In genomic region chr16:85176541-85177447, GRCh38 we compare ENCODE assay signal across 17 cellular contexts.
DNase-seq lines count a peak whose midpoint lies in the region; ATAC-seq, FAIRE-seq and TF ChIP-seq lines count a peak whose summit lies in the region.
"Had no signal": no experiment of that assay in that cellular context is flagged by ENCODE, and none has a peak within 500 bp of the region (broad histone marks: within the 10 kb centered on the region; RNA-seq: fewer than 3 reads in every experiment).

No MANE protein-coding gene starts in this region.

- no peak for TF ChIP-seq POLR2A in GM12878 (IDR thresholded peaks at IDR 0.05; ENCODE audit: low read depth, low read length)

- no peak for FAIRE-seq in GM12878 (lab: Jason Lieb, UNC)

- no TSS peak for BruUV-seq in GM12878 (replicated peaks; lab: Mats Ljungman, UMichigan)

- CTCF ChIA-PET in GM12878 (lab: Yijun Ruan, JAX), result interaction anchor here (0.7 to 1.6 kb wide), 4 partner anchors 18 to 75 kb away, joined by 3 to 4 read pairs (median 4); no protein-coding TSS in a partner anchor

- no peaks in the 10 kb centered on the region for H3K79me2 ChIP-seq in GM12878 (ENCODE audit: control insufficient read depth, insufficient read depth, low read length)

- no peak overlapping the region for H3K4me3 Mint-ChIP-seq in neural crest cell
- H3K4me3 Mint-ChIP-seq: activated naive CD8-positive, alpha-beta T cell; B cell had no signal

- H3K4me2 ChIP-seq in GM12878 (ENCODE audit: control insufficient read depth, insufficient read depth), result no peak overlapping the region

- no peak for TF ChIP-seq EP300 in Ishikawa (IDR thresholded peaks at IDR 0.05; ENCODE audit: borderline replicate concordance)
- TF ChIP-seq EP300 in GM12878 (IDR thresholded peaks at IDR 0.05; ENCODE audit: borderline replicate concordance in 1 of 2, control insufficient read depth in 1 of 2, low read depth in 2 of 2, low read length in 2 of 2), result no peak

- peaks cover 47% of the 10 kb centered on the region for H3K4me1 Mint-ChIP-seq in neural crest cell

- H3K9me3 Mint-ChIP-seq in neural crest cell, result no peaks in the 10 kb centered on the region

- DNase-seq in DMS 273 (lab: John Stamatoyannopoulos, UW; ENCODE audit: unreplicated experiment) (peak; percentile 92), GM12878 (ENCODE audit: low read depth, low spot score) (no peak), neural crest cell (ENCODE audit: low read depth, low spot score) (no peak), ureter (ENCODE audit: low spot score) (no peak), colonic mucosa (no peak)
- DNase-seq: activated T-cell treated with anti-CD3 and anti-CD28 coated beads, Interleukin-2, amount 50 U/mL, for 48 hours; DND-41; effector memory CD4-positive, alpha-beta T cell; KG1; NCI-H1436 treated with DMSO at 0.1 percent for 48 hours; occipital lobe; sigmoid colon; stimulated activated CD4-positive, alpha-beta T cell treated with anti-CD3 and anti-CD28 coated beads, Interleukin-4, amount 100 ng/mL, for 1 hour had no signal

- TF ChIP-seq CTCF in GM12878 (IDR thresholded peaks at IDR 0.05 in 2 of 3, conservative IDR thresholded peaks at IDR 0.05 in 1 of 3; ENCODE audit: control insufficient read depth in 2 of 3, extremely low read depth in 1 of 3, insufficient read depth in 1 of 3, low read depth in 3 of 3, low read length in 3 of 3), result no peak
- TF ChIP-seq CTCF in neural crest cell (conservative IDR thresholded peaks at IDR 0.05), result no peak
- no peak for TF ChIP-seq CTCF in colonic mucosa (IDR thresholded peaks at IDR 0.05)

- no peak for ATAC-seq in GM12878
- no peak for ATAC-seq in HG03378 (IDR thresholded peaks at IDR 0.05; ENCODE audit: unreplicated experiment)

- peak overlapping the region; percentile 43 for H3K27ac Mint-ChIP-seq in neural crest cell (ENCODE audit: unreplicated experiment)
- H3K27ac Mint-ChIP-seq: activated naive CD8-positive, alpha-beta T cell; B cell had no signal

- H3K27me3 Mint-ChIP-seq in neural crest cell (ENCODE audit: low read depth), result peaks cover 38% of the 10 kb centered on the region

- H3K36me3 ChIP-seq in GM12878 (ENCODE audit: control insufficient read depth in 2 of 2, insufficient read depth in 2 of 2, low read length in 1 of 2) (no peaks in the 10 kb centered on the region), colonic mucosa (no peaks in the 10 kb centered on the region)
- H3K36me3 ChIP-seq: sigmoid colon had no signal

- in situ Hi-C loops in GM12878 (cut with MboI), result no loop called here

- POLR2A ChIA-PET in GM12878 (lab: Charles Lee), result no interaction called here

- RAD21 ChIA-PET in GM12878 (lab: Charles Lee; ENCODE audit: unreplicated experiment), result interaction anchor here (0.6 kb wide), 1 partner anchor 645 kb away, joined by 4 read pairs; no protein-coding TSS in a partner anchor

- H3K9ac ChIP-seq in GM12878 (ENCODE audit: control insufficient read depth, insufficient read depth, low read length) (no peak overlapping the region), colonic mucosa (ENCODE audit: low read depth in 2 of 2, low read length in 2 of 2) (no peak overlapping the region)

- H3K9me3 ChIP-seq in GM12878 (replicated peaks; ENCODE audit: control insufficient read depth, insufficient read depth, low read length) (no peaks in the 10 kb centered on the region), colonic mucosa (no peaks in the 10 kb centered on the region)
- H3K9me3 ChIP-seq: sigmoid colon had no signal

- TF ChIP-seq RAD21 in Ishikawa (IDR thresholded peaks at IDR 0.05; ENCODE audit: low read depth), result no peak
- TF ChIP-seq RAD21 in GM12878 (IDR thresholded peaks at IDR 0.05; ENCODE audit: insufficient read depth, low read depth, low read length), result no peak

- H3K4me3 ChIP-seq in GM12878 (no peak overlapping the region), colonic mucosa (no peak overlapping the region)
- H3K4me3 ChIP-seq: sigmoid colon had no signal

- no peak overlapping the region; the same call in 1 of the 2 replicates for H2AFZ ChIP-seq in GM12878 (ENCODE audit: control insufficient read depth, low read depth, low read length)

- H3K4me1 ChIP-seq in GM12878 (ENCODE audit: control insufficient read depth, insufficient read depth, low read length) (no peaks in the 10 kb centered on the region; the same call in 1 of the 2 replicates), colonic mucosa (no peaks in the 10 kb centered on the region)

- no peaks in the 10 kb centered on the region for H4K20me1 ChIP-seq in GM12878 (ENCODE audit: control insufficient read depth, insufficient read depth)

- SMC1A ChIA-PET in GM12878 (lab: Charles Lee; ENCODE audit: uncharacterized antibody, unreplicated experiment), result interaction anchor here (1.3 kb wide), 1 partner anchor 39 kb away, joined by 3 read pairs; no protein-coding TSS in a partner anchor

- no peak overlapping the region for H3K27ac ChIP-seq in GM12878 (ENCODE audit: control insufficient read depth, insufficient read depth)
- no peak overlapping the region for H3K27ac ChIP-seq in colonic mucosa

- 33% methylated on average over 26 of the region's 26 CpGs for WGBS in GM12878 (ENCODE audit: insufficient coverage, insufficient replicate concordance, low lambda C conversion rate, missing lambda C conversion rate)

- H3K27me3 ChIP-seq in GM12878 (replicated peaks in 1 of 2; ENCODE audit: control insufficient read depth in 2 of 2, insufficient read depth in 2 of 2, low read length in 1 of 2), result peaks cover 0 to 3% of the 10 kb centered on the region in 2 experiments; a peak in 1 of 4 replicates
- peaks cover 9% of the 10 kb centered on the region for H3K27me3 ChIP-seq in colonic mucosa
- H3K27me3 ChIP-seq: sigmoid colon had no signal

- H3K36me3 Mint-ChIP-seq in neural crest cell (ENCODE audit: low read depth), result no peaks in the 10 kb centered on the region
- H3K36me3 Mint-ChIP-seq: activated naive CD8-positive, alpha-beta T cell had no signal

- intact Hi-C loops in GM12878 (cut with micrococcal nuclease; ENCODE audit: unreplicated experiment), result no loop called here
- intact Hi-C loops in colonic mucosa (cut with DNase I), result no loop called here

TF ChIP-seq in Ishikawa, 13 proteins besides CTCF, POLR2A, EP300 and RAD21:
- TF ChIP-seq, protein P1, sequence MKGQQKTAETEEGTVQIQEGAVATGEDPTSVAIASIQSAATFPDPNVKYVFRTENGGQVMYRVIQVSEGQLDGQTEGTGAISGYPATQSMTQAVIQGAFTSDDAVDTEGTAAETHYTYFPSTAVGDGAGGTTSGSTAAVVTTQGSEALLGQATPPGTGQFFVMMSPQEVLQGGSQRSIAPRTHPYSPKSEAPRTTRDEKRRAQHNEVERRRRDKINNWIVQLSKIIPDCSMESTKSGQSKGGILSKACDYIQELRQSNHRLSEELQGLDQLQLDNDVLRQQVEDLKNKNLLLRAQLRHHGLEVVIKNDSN (IDR thresholded peaks at IDR 0.05), result no peak
- peak; percentile 55; the same call in 1 of the 2 replicates for TF ChIP-seq EGR1 (IDR thresholded peaks at IDR 0.05)
TF ChIP-seq in Ishikawa: peak in this region for 1.

TF ChIP-seq in GM12878, 131 proteins besides CTCF, POLR2A, EP300 and RAD21:
- peak in 1 of 2 experiments; percentile 39; a peak in 1 of 4 replicates for TF ChIP-seq BHLHE40 (IDR thresholded peaks at IDR 0.05; ENCODE audit: borderline replicate concordance in 1 of 2, low read depth in 2 of 2, low read length in 1 of 2)
- no peak for TF ChIP-seq ZNF384 (IDR thresholded peaks at IDR 0.05; ENCODE audit: borderline replicate concordance, low read depth, low read length)
- TF ChIP-seq TCF12 (IDR thresholded peaks at IDR 0.05; ENCODE audit: low read depth, low read length), result 0 out of 2 replicates have a peak, but pooled peaks have one; percentile 38
TF ChIP-seq in GM12878: peak in this region for 2.
